ENCODE assay signal across 18 cellular contexts in the genomic region with DNA sequence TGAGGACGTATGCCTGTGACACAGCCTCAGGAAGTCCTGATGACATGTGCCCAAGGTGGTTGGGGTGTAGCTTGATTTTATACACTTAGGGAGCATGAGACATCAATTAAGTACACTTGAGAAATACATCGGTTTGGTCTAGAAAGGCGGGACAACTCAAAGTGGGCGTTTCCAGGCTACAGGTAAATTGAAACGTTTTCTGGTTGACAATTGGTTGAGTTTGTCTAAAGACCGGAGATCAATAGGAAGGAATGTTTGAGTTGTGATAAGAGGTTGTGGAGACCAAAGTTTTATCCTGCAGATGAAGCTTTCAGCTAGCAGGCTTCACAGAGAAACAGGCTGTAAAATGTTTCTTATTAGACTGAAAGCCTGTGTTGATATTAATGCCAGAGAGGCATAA. TPM values are rescaled to one million over a fixed set of nuclear protein-coding genes. Genes with fewer than 3 reads are reported as not detected.
DNase-seq lines count a peak whose midpoint lies in the region; ATAC-seq, FAIRE-seq and TF ChIP-seq lines count a peak whose summit lies in the region.
"Had no signal": no experiment of that assay in that cellular context is flagged by ENCODE, and none has a peak within 500 bp of the region (broad histone marks: within the 10 kb centered on the region; RNA-seq: fewer than 3 reads in every experiment).

No MANE protein-coding gene starts in this region.

- no peak overlapping the region for H3K27ac Mint-ChIP-seq in activated T-helper 2 cell treated with anti-CD3 and anti-CD28 coated beads, Interferon-gamma antibody, Interleukin-2, Interleukin-4, amounts not matched to agents 10 μg/mL and 5 μg/mL and 100 μg/mL, durations not matched to agents 14 hours and 24 hours and 36 hours
- H3K27ac Mint-ChIP-seq: brain had no signal

- intact Hi-C loops in lower lobe of right lung (cut with DNase I), result no loop called here
- intact Hi-C loops in stomach (cut with DNase I; ENCODE audit: low total_unique reads), result no loop called here
- intact Hi-C loops in activated T-helper 2 cell treated with anti-CD3 and anti-CD28 coated beads, Interferon-gamma antibody, Interleukin-2, Interleukin-4, amounts not matched to agents 10 μg/mL and 5 μg/mL and 100 μg/mL, durations not matched to agents 14 hours and 24 hours and 36 hours (cut with micrococcal nuclease), result no loop called here

- no peak for ATAC-seq in activated T-cell treated with anti-CD3 and anti-CD28 coated beads, Interleukin-2, amount 50 U/mL, for 4 hours
- peak in 1 of 2 donors; percentile 49 for ATAC-seq in lower lobe of right lung
- ATAC-seq: activated CD4-positive, CD25-positive, alpha-beta regulatory T cell treated with anti-CD3 and anti-CD28 coated beads, Interleukin-2, amount 50 U/mL, for 24 hours; foreskin keratinocyte had no signal

- H3K36me3 Mint-ChIP-seq in activated T-cell treated with anti-CD3 and anti-CD28 coated beads, Interleukin-2, amount 50 U/mL, for 4 hours (ENCODE audit: insufficient read depth), result peaks cover 22% of the 10 kb centered on the region
- H3K36me3 Mint-ChIP-seq in activated T-helper 2 cell treated with anti-CD3 and anti-CD28 coated beads, Interferon-gamma antibody, Interleukin-2, Interleukin-4, amounts not matched to agents 10 μg/mL and 5 μg/mL and 100 μg/mL, durations not matched to agents 14 hours and 24 hours and 36 hours (ENCODE audit: low read depth), result peaks cover 62% of the 10 kb centered on the region
- H3K36me3 Mint-ChIP-seq: brain had no signal

- no peak for FAIRE-seq in frontal cortex (lab: Jason Lieb, UNC)
- FAIRE-seq: A204.1 had no signal

- H3K27me3 Mint-ChIP-seq in activated T-cell treated with anti-CD3 and anti-CD28 coated beads, Interleukin-2, amount 50 U/mL, for 4 hours (ENCODE audit: low read depth), result no peaks in the 10 kb centered on the region
- H3K27me3 Mint-ChIP-seq in activated T-helper 2 cell treated with anti-CD3 and anti-CD28 coated beads, Interferon-gamma antibody, Interleukin-2, Interleukin-4, amounts not matched to agents 10 μg/mL and 5 μg/mL and 100 μg/mL, durations not matched to agents 14 hours and 24 hours and 36 hours (ENCODE audit: low read depth), result no peaks in the 10 kb centered on the region

- no peak for TF ChIP-seq POLR2A in stomach (IDR thresholded peaks at IDR 0.05)

- no peak for DNase-seq in activated T-cell treated with anti-CD3 and anti-CD28 coated beads, Interleukin-2, amount 50 U/mL, for 4 hours
- DNase-seq in activated T-cell treated with anti-CD3 and anti-CD28 coated beads, Interleukin-2, amount 50 U/mL, for 48 hours, result no peak
- DNase-seq in lower lobe of right lung, result no peak
- DNase-seq in stomach, result no peak
- DNase-seq in frontal cortex (ENCODE audit: low spot score in 2 of 2), result no peak
- DNase-seq in H7, result no peak
- no peak for DNase-seq in activated T-helper 2 cell treated with anti-CD3 and anti-CD28 coated beads, Interferon-gamma antibody, Interleukin-2, Interleukin-4, amounts not matched to agents 10 μg/mL and 5 μg/mL and 100 μg/mL, durations not matched to agents 14 hours and 24 hours and 36 hours (ENCODE audit: low spot score)
- DNase-seq: effector CD4-positive, alpha-beta T cell; foreskin keratinocyte; IMR-90; NCI-H1105 treated with DMSO at 0.1 percent for 48 hours; NCI-H446; retina; stimulated activated CD4-positive, alpha-beta T cell treated with anti-CD3 and anti-CD28 coated beads, Interleukin-2, amount 100 ng/mL, for 48 hours had no signal

- WGBS in stomach, 5 donors, result 21 to 45% (median 33%) methylated on average over 6 of the region's 6 CpGs

- TF ChIP-seq CTCF in VCaP (conservative IDR thresholded peaks at IDR 0.05) (no peak), lower lobe of right lung (IDR thresholded peaks at IDR 0.05) (no peak), stomach (IDR thresholded peaks at IDR 0.05) (no peak)

- H3K9me3 ChIP-seq in lower lobe of right lung (no peaks in the 10 kb centered on the region), stomach (no peaks in the 10 kb centered on the region)

- H3K27ac ChIP-seq in VCaP (peak overlapping the region; percentile 98), lower lobe of right lung (peak overlapping the region; percentile 86), stomach (peak overlapping the region; percentile 63 to 91 (median 86))
- H3K27ac ChIP-seq: foreskin keratinocyte had no signal

- no peaks in the 10 kb centered on the region for H3K9me3 Mint-ChIP-seq in activated T-cell treated with anti-CD3 and anti-CD28 coated beads, Interleukin-2, amount 50 U/mL, for 4 hours
- H3K9me3 Mint-ChIP-seq in activated T-helper 2 cell treated with anti-CD3 and anti-CD28 coated beads, Interferon-gamma antibody, Interleukin-2, Interleukin-4, amounts not matched to agents 10 μg/mL and 5 μg/mL and 100 μg/mL, durations not matched to agents 14 hours and 24 hours and 36 hours, result peaks cover 8% of the 10 kb centered on the region

- no peaks in the 10 kb centered on the region for H3K27me3 ChIP-seq in lower lobe of right lung (ENCODE audit: low read depth)
- H3K27me3 ChIP-seq in stomach, result no peaks in the 10 kb centered on the region
- no peaks in the 10 kb centered on the region for H3K27me3 ChIP-seq in H7 (ENCODE audit: control insufficient read depth, insufficient read depth, low read length)

- TF ChIP-seq EP300 in stomach (IDR thresholded peaks at IDR 0.05), result no peak

- no peak overlapping the region for H3K4me3 ChIP-seq in lower lobe of right lung
- H3K4me3 ChIP-seq in stomach, result no peak overlapping the region
- H3K4me3 ChIP-seq in H7 (ENCODE audit: insufficient read depth, low read depth, low read length), result no peak overlapping the region

- peak overlapping the region; percentile 35 for H3K4me3 Mint-ChIP-seq in activated T-cell treated with anti-CD3 and anti-CD28 coated beads, Interleukin-2, amount 50 U/mL, for 4 hours
- no peak overlapping the region for H3K4me3 Mint-ChIP-seq in activated T-helper 2 cell treated with anti-CD3 and anti-CD28 coated beads, Interferon-gamma antibody, Interleukin-2, Interleukin-4, amounts not matched to agents 10 μg/mL and 5 μg/mL and 100 μg/mL, durations not matched to agents 14 hours and 24 hours and 36 hours (ENCODE audit: low read depth)
- H3K4me3 Mint-ChIP-seq: brain had no signal

- H3K4me1 Mint-ChIP-seq in activated T-cell treated with anti-CD3 and anti-CD28 coated beads, Interleukin-2, amount 50 U/mL, for 4 hours (ENCODE audit: low read depth), result peaks cover 88% of the 10 kb centered on the region
- peaks cover 55% of the 10 kb centered on the region for H3K4me1 Mint-ChIP-seq in activated T-helper 2 cell treated with anti-CD3 and anti-CD28 coated beads, Interferon-gamma antibody, Interleukin-2, Interleukin-4, amounts not matched to agents 10 μg/mL and 5 μg/mL and 100 μg/mL, durations not matched to agents 14 hours and 24 hours and 36 hours (ENCODE audit: low read depth)

- H3K4me1 ChIP-seq in lower lobe of right lung (peaks cover 97% of the 10 kb centered on the region), stomach (peaks cover 40 to 89% (median 68%) of the 10 kb centered on the region in 4 donors)
- H3K4me1 ChIP-seq: foreskin keratinocyte had no signal

- H3K36me3 ChIP-seq in lower lobe of right lung, result peaks cover 10% of the 10 kb centered on the region
- H3K36me3 ChIP-seq in stomach, result peaks cover 0 to 11% (median 5%) of the 10 kb centered on the region in 4 donors
- no peaks in the 10 kb centered on the region for H3K36me3 ChIP-seq in H7 (replicated peaks; ENCODE audit: control insufficient read depth, insufficient read depth, low read length)

RNA-seq across cellular contexts. Expression of a gene that starts 6.8 kb away (rescaled TPM):
- total RNA-seq in activated T-cell treated with anti-CD3 and anti-CD28 coated beads, Interleukin-2, amount 50 U/mL, for 4 hours, result 10 to 100 TPM; 14.4 to 17.7 (median 15.5) TPM
- total RNA-seq in lower lobe of right lung (77.0 TPM), stomach (10 to 100 TPM in 3 of 5 donors, 1 to 10 TPM in 1, not detected in 1; 2.9 to 29.9 (median 17.5) TPM), frontal cortex (1.6 TPM)
- 10 to 100 TPM; 12.1 to 20.1 (median 13.9) TPM for polyA plus RNA-seq in stomach
- total RNA-seq in H7 (2014; rRNA removed; shearing (Covaris generic)), result 0.28 TPM in 1 of 2 replicates, not detected in the other
- total RNA-seq in activated T-helper 2 cell treated with anti-CD3 and anti-CD28 coated beads, Interferon-gamma antibody, Interleukin-2, Interleukin-4, amounts not matched to agents 10 μg/mL and 5 μg/mL and 100 μg/mL, durations not matched to agents 14 hours and 24 hours and 36 hours, result 35.6 and 48.3 TPM in 2 replicates

RNA-seq across cellular contexts. Expression of a gene that starts 47.9 kb away (rescaled TPM):
- under 1 TPM in 1 of 3 donors, not detected in 2; 0.27 TPM for total RNA-seq in activated T-cell treated with anti-CD3 and anti-CD28 coated beads, Interleukin-2, amount 50 U/mL, for 4 hours
- total RNA-seq in lower lobe of right lung (29.0 TPM), stomach (10 to 100 TPM in 1 of 5 donors, 1 to 10 TPM in 2, not detected in 2; 1.2 to 13.2 (median 3.6) TPM), frontal cortex (7.7 TPM)
- polyA plus RNA-seq in stomach, result 10 to 100 TPM in 1 of 3 donors, 1 to 10 TPM in 2; 8.2 to 12.7 (median 9.7) TPM
- not detected in 2 replicates for total RNA-seq in H7 (2014; rRNA removed; shearing (Covaris generic))
- 0.48 and 0.52 TPM in 2 replicates for total RNA-seq in activated T-helper 2 cell treated with anti-CD3 and anti-CD28 coated beads, Interferon-gamma antibody, Interleukin-2, Interleukin-4, amounts not matched to agents 10 μg/mL and 5 μg/mL and 100 μg/mL, durations not matched to agents 14 hours and 24 hours and 36 hours
- total RNA-seq: foreskin keratinocyte, IMR-90 had no signal
- polyA plus RNA-seq: foreskin keratinocyte had no signal
